ENCODE assay signal across 21 cellular contexts in genomic region chr7:81187768-81188167, GRCh38.
"Had no signal": no experiment of that assay in that cellular context is flagged by ENCODE, and none has a peak within 500 bp of the region (broad histone marks: within the 10 kb centered on the region; RNA-seq: fewer than 3 reads in every experiment).

No MANE protein-coding gene starts in this region.

- H3K27me3 ChIP-seq: ascending aorta, right atrium auricular region, spleen, testis, transverse colon had no signal

- DNase-seq: activated CD4-positive, alpha-beta memory T cell treated with anti-CD3 and anti-CD28 coated beads, Interleukin-2, amount 10 ng/mL, durations not matched to agents 7 days and 5 days; activated CD4-positive, alpha-beta T cell treated with anti-CD3 and anti-CD28 coated beads, Interleukin-2, amount 10 ng/mL, durations not matched to agents 24 days and 14 days; activated CD4-positive, CD25-positive, alpha-beta regulatory T cell treated with anti-CD3 and anti-CD28 coated beads, Interleukin-2, amount 50 U/mL, for 72 hours; activated CD8-positive, alpha-beta memory T cell treated with anti-CD3 and anti-CD28 coated beads, Interleukin-2, amount 50 U/mL, for 48 hours; activated gamma-delta T cell; activated naive CD4-positive, alpha-beta T cell treated with anti-CD3 and anti-CD28 coated beads, Interleukin-2, amount 10 ng/mL, durations not matched to agents 7 days and 5 days; activated naive CD8-positive, alpha-beta T cell treated with anti-CD3 and anti-CD28 coated beads, Interleukin-2, amount 10 ng/mL, durations not matched to agents 7 days and 5 days; activated T-cell treated with anti-CD3 and anti-CD28 coated beads, Interleukin-2, amount 50 U/mL, for 24 hours; dorsolateral prefrontal cortex; effector memory CD4-positive, alpha-beta T cell; foreskin melanocyte; mesendoderm; spleen; stimulated activated naive CD4-positive, alpha-beta T cell; T1000; testis; transverse colon had no signal

- H3K4me1 ChIP-seq: spleen, testis, transverse colon had no signal

- H3K27ac ChIP-seq: ascending aorta, coronary artery, dorsolateral prefrontal cortex, right atrium auricular region, spleen, testis, transverse colon had no signal

- ATAC-seq: natural killer cell treated with Interleukin-12 subunit alpha and Interleukin-12 subunit beta and Interleukin-15 and Interleukin-18, amount 100 ng/mL, for 72 hours had no signal

- H3K36me3 ChIP-seq: ascending aorta, right atrium auricular region, spleen, transverse colon had no signal

- H3K4me3 ChIP-seq: ascending aorta, coronary artery, dorsolateral prefrontal cortex, right atrium auricular region, spleen, testis, transverse colon had no signal

- H3K9me3 ChIP-seq: ascending aorta, right atrium auricular region, spleen, testis, transverse colon had no signal
